ENCODE assay signal across 11 cellular contexts in the genomic region with DNA sequence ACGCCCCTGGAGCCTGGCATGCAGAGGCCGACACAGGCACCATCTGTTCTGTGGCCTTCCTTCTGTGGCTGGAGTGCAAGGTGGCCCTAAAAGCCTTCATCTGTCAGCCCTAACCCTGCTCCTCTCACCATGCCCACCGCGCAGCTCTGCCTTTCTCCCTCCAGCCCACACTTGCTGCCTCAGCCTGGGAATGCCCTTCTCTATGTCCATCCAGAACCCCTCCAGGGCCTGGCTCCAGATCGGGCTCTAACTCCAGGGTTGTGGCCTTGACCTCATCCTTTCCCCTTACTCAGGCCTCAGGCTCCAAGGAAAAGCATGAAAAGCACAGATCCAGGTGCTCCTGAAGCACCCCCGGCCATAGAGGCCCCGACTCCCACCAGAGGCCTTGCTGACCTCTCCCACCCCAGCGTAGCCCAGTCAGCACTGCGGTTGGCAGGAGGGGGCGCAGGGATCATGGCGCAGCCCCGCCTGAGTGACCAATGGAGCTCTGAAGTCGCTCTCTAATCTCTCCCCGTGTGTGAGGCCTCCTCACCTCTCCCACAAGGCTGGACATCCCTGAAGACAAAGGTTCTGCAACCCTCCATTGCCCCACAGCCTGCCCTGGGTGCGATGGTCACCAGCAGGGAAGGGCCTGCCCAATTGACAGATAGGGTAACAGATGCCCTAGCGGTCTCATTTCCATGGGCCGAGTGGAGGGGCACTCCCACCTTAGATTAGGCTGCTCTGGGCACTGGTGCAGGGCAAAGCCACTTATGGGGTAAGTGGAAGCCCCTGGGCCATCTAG. TPM values are rescaled to one million over a fixed set of nuclear protein-coding genes. Genes with fewer than 3 reads are reported as not detected.
A peak's percentile ranks its signal among the peaks of the same experiment; 100 is the strongest.
DNase-seq lines count a peak whose midpoint lies in the region; ATAC-seq and TF ChIP-seq lines count a peak whose summit lies in the region.
"Had no signal": no experiment of that assay in that cellular context is flagged by ENCODE, and none has a peak within 500 bp of the region (broad histone marks: within the 10 kb centered on the region; RNA-seq: fewer than 3 reads in every experiment).

No MANE protein-coding gene starts in this region.

- H3K14ac ChIP-seq in neuronal stem cell (ENCODE audit: low read length): peak overlapping the region; percentile 57

- H4K91ac ChIP-seq in neuronal stem cell (ENCODE audit: low read depth, low read length, poor library complexity): no peak overlapping the region

- no peaks in the 10 kb centered on the region for H3K27me3 Mint-ChIP-seq in activated CD4-positive, alpha-beta T cell treated with anti-CD3 and anti-CD28 coated beads for 36 hours

- no peaks in the 10 kb centered on the region for H3K9me3 Mint-ChIP-seq in activated CD4-positive, alpha-beta T cell treated with anti-CD3 and anti-CD28 coated beads for 36 hours (ENCODE audit: low read depth)
- H3K9me3 Mint-ChIP-seq: naive B cell had no signal

- no peaks in the 10 kb centered on the region for H3K79me1 ChIP-seq in neuronal stem cell (ENCODE audit: low read depth, low read length)

- no peak for TF ChIP-seq CTCF in esophagus squamous epithelium (IDR thresholded peaks at IDR 0.05)
- TF ChIP-seq CTCF in tibial artery (IDR thresholded peaks at IDR 0.05): no peak

- H2AFZ ChIP-seq in neuronal stem cell (ENCODE audit: low read length): no peak overlapping the region

- H3K27ac ChIP-seq in esophagus squamous epithelium (peak overlapping the region; percentile 64 to 96 (median 90)), neuronal stem cell (replicated peaks; ENCODE audit: low read length) (no peak overlapping the region), tibial artery (peak overlapping the region; percentile 72 to 77)

- peak overlapping the region; percentile 42 for H2BK15ac ChIP-seq in neuronal stem cell (ENCODE audit: low read length)

- no peak overlapping the region for H3K4ac ChIP-seq in neuronal stem cell (ENCODE audit: low read length)

- H3K36me3 ChIP-seq in esophagus squamous epithelium: peaks cover 0 to 8% (median 0%) of the 10 kb centered on the region in 3 donors
- no peaks in the 10 kb centered on the region for H3K36me3 ChIP-seq in neuronal stem cell (replicated peaks in 1 of 2; ENCODE audit: control insufficient read depth in 2 of 2, insufficient read depth in 2 of 2, low read length in 2 of 2)
- H3K36me3 ChIP-seq in tibial artery: peaks cover 0 to 18% (median 9%) of the 10 kb centered on the region in 3 donors

- H3K4me3 ChIP-seq in esophagus squamous epithelium (no peak overlapping the region), neuronal stem cell (ENCODE audit: low read length in 2 of 2) (no peak overlapping the region), tibial artery (no peak overlapping the region)

- no peak overlapping the region for H3K4me2 ChIP-seq in neuronal stem cell (ENCODE audit: insufficient read depth, low read length, poor library complexity, severe bottlenecking)

- no peak overlapping the region for H3K23ac ChIP-seq in neuronal stem cell (ENCODE audit: low read depth, low read length, poor library complexity)

- intact Hi-C loops in activated CD4-positive, alpha-beta T cell treated with anti-CD3 and anti-CD28 coated beads for 36 hours (cut with DNase I, micrococcal nuclease): no loop called here
- intact Hi-C loops in esophagus squamous epithelium (cut with DNase I) (no loop called here), tibial artery (cut with DNase I; ENCODE audit: low total_unique reads) (no loop called here)

- POLR2A ChIA-PET in activated CD4-positive, alpha-beta T cell treated with anti-CD3 and anti-CD28 coated beads for 36 hours (lab: Charles Lee): no interaction called here

- no peaks in the 10 kb centered on the region for H3K36me3 Mint-ChIP-seq in activated CD4-positive, alpha-beta T cell treated with anti-CD3 and anti-CD28 coated beads for 36 hours (ENCODE audit: low read depth)
- H3K36me3 Mint-ChIP-seq: naive B cell had no signal

- CTCF ChIA-PET in activated CD4-positive, alpha-beta T cell treated with anti-CD3 and anti-CD28 coated beads for 36 hours (lab: Charles Lee): interaction anchor here (1.5 kb wide), 1 partner anchor 24 kb away, joined by 5 read pairs; no protein-coding TSS in a partner anchor

- peak overlapping the region; percentile 50 for H3K9ac ChIP-seq in neuronal stem cell (ENCODE audit: low read depth, low read length, poor library complexity)

- H2BK5ac ChIP-seq in neuronal stem cell (ENCODE audit: low read length): no peak overlapping the region

- peak overlapping the region; percentile 35 for H2AK5ac ChIP-seq in neuronal stem cell (ENCODE audit: low read depth, low read length)

- H3K4me1 ChIP-seq in esophagus squamous epithelium: peaks cover 29 to 100% (median 64%) of the 10 kb centered on the region in 3 donors
- H3K4me1 ChIP-seq in neuronal stem cell (ENCODE audit: control insufficient read depth in 2 of 2, insufficient read depth in 1 of 2, low read depth in 1 of 2, low read length in 2 of 2): peaks cover 0 to 14% of the 10 kb centered on the region in 2 donors
- H3K4me1 ChIP-seq in tibial artery: peaks cover 0 to 87% (median 65%) of the 10 kb centered on the region in 4 donors

- DNase-seq in activated CD4-positive, alpha-beta T cell treated with anti-CD3 and anti-CD28 coated beads for 36 hours: no peak
- no peak for DNase-seq in activated CD4-positive, alpha-beta T cell treated with anti-CD3 and anti-CD28 coated beads, Interleukin-2, amount 50 U/mL, for 4 hours
- no peak for DNase-seq in esophagus squamous epithelium (lab: John Stamatoyannopoulos, UW)
- DNase-seq in neuronal stem cell (ENCODE audit: low spot score): no peak
- DNase-seq in tibial artery: peak in 1 of 2 donors; percentile 62
- no peak for DNase-seq in DMS 273 treated with DMSO at 0.1 percent for 48 hours (lab: John Stamatoyannopoulos, UW)
- no peak for DNase-seq in SKM-1 treated with dmso at 0.1 percent for 144 hours (lab: John Stamatoyannopoulos, UW; ENCODE audit: unreplicated experiment)
- DNase-seq in NCI-H774 (lab: John Stamatoyannopoulos, UW): no peak
- DNase-seq: amniotic stem cell; naive B cell; stimulated activated CD4-positive, alpha-beta T cell treated with anti-CD3 and anti-CD28 coated beads, Interleukin-15, amount 100 ng/mL, for 24 hours had no signal

- no peak for ATAC-seq in activated CD4-positive, alpha-beta T cell treated with anti-CD3 and anti-CD28 coated beads for 36 hours

- peak overlapping the region; percentile 73 for H3K18ac ChIP-seq in neuronal stem cell (ENCODE audit: low read length)

- H2BK120ac ChIP-seq in neuronal stem cell (ENCODE audit: low read depth, low read length): no peak overlapping the region

- H4K8ac ChIP-seq in neuronal stem cell (ENCODE audit: low read depth, low read length): no peak overlapping the region

- H3K27ac Mint-ChIP-seq in activated CD4-positive, alpha-beta T cell treated with anti-CD3 and anti-CD28 coated beads for 36 hours: peak overlapping the region; percentile 34

- H3K9me3 ChIP-seq in esophagus squamous epithelium (no peaks in the 10 kb centered on the region), neuronal stem cell (replicated peaks in 1 of 2; ENCODE audit: control insufficient read depth in 2 of 2, insufficient read depth in 1 of 2, low read depth in 1 of 2, low read length in 2 of 2) (no peaks in the 10 kb centered on the region), tibial artery (no peaks in the 10 kb centered on the region)

- no peak for TF ChIP-seq POLR2A in esophagus squamous epithelium (IDR thresholded peaks at IDR 0.05)

- WGBS in esophagus squamous epithelium, 2 donors: 88 to 92% methylated on average over 4 to 6 of the region's 17 CpGs
- no CpG with 5 or more reads among the region's 17 CpGs for WGBS in neuronal stem cell (ENCODE audit: extremely low coverage in 2 of 2, insufficient read length in 2 of 2, insufficient replicate concordance in 1 of 2), 2 donors

- H2BK12ac ChIP-seq in neuronal stem cell (ENCODE audit: low read length): no peak overlapping the region

- peaks cover 14% of the 10 kb centered on the region for H3K4me1 Mint-ChIP-seq in activated CD4-positive, alpha-beta T cell treated with anti-CD3 and anti-CD28 coated beads for 36 hours
- H3K4me1 Mint-ChIP-seq: naive B cell had no signal

- no peak overlapping the region for H3K4me3 Mint-ChIP-seq in activated CD4-positive, alpha-beta T cell treated with anti-CD3 and anti-CD28 coated beads for 36 hours
- H3K4me3 Mint-ChIP-seq: naive B cell had no signal

- H3K27me3 ChIP-seq in esophagus squamous epithelium: no peaks in the 10 kb centered on the region
- H3K27me3 ChIP-seq in neuronal stem cell (ENCODE audit: control insufficient read depth in 3 of 3, insufficient read depth in 3 of 3, low read depth in 1 of 3, low read length in 3 of 3): no peaks in the 10 kb centered on the region
- no peaks in the 10 kb centered on the region for H3K27me3 ChIP-seq in tibial artery

RNA-seq across cellular contexts. Expression of a gene that starts 9.2 kb away (rescaled TPM):
- under 1 TPM; 0.53 to 0.75 TPM for total RNA-seq in activated CD4-positive, alpha-beta T cell treated with anti-CD3 and anti-CD28 coated beads for 36 hours
- total RNA-seq in esophagus squamous epithelium: 10 to 100 TPM in 1 of 4 donors, 1 to 10 TPM in 3; 2.2 to 26.1 (median 6.4) TPM
- 10.6 TPM for polyA plus RNA-seq in neuronal stem cell (2013, experiment 1 of 2)
- polyA plus RNA-seq in neuronal stem cell (2013, experiment 2 of 2): 10.3 TPM
